8 cellular contexts compared by ENCODE assay signal in the genomic region with DNA sequence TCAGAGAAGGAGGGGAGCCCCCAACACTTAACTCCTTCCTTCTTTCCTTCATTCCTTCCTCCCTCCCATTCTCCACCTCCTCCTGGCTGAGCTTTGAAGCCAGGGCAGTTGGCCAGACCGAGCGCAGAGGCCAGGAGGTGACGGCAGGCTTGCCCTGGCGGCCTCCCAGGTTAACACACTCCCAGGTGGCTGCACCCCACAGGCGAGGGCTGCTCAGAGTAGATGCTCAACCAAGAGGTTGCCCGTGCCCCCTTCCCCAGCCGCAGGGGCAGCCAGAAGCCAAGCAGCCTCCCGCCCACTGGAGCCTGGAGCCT. TPM values are rescaled to one million over a fixed set of nuclear protein-coding genes. Genes with fewer than 3 reads are reported as not detected.
A peak's percentile ranks its signal among the peaks of the same experiment; 100 is the strongest.
DNase-seq lines count a peak whose midpoint lies in the region; ATAC-seq and TF ChIP-seq lines count a peak whose summit lies in the region.

No MANE protein-coding gene starts in this region.

- ATAC-seq in activated naive CD8-positive, alpha-beta T cell treated with anti-CD3 and anti-CD28 coated beads, Interleukin-2, amount 50 U/mL, for 24 hours = no peak
- ATAC-seq in left lobe of liver (peak; percentile 68), GM18517 (IDR thresholded peaks at IDR 0.05; ENCODE audit: unreplicated experiment) (no peak)

- H3K27ac ChIP-seq in testis = peak overlapping the region; percentile 90 to 97

- H3K4me1 ChIP-seq in testis = peaks cover 42% of the 10 kb centered on the region

- H3K9me3 Mint-ChIP-seq in activated naive CD8-positive, alpha-beta T cell treated with anti-CD3 and anti-CD28 coated beads, Interleukin-2, amount 50 U/mL, for 24 hours = no peaks in the 10 kb centered on the region

- no peaks in the 10 kb centered on the region for H3K36me3 Mint-ChIP-seq in activated naive CD8-positive, alpha-beta T cell treated with anti-CD3 and anti-CD28 coated beads, Interleukin-2, amount 50 U/mL, for 24 hours (ENCODE audit: low read depth)

- intact Hi-C loops in testis (cut with DNase I; ENCODE audit: low total_unique reads) = loop anchor here (10.0 kb wide), 1 partner anchor 467 kb away; no protein-coding TSS in a partner anchor

- H3K4me3 ChIP-seq in testis = no peak overlapping the region

- peak; percentile 69 for DNase-seq in NCI-H748 (lab: John Stamatoyannopoulos, UW; ENCODE audit: unreplicated experiment)
- DNase-seq in NCI-H748 treated with DMSO at 0.1 percent for 48 hours (lab: John Stamatoyannopoulos, UW) = no peak
- no peak for DNase-seq in activated naive CD8-positive, alpha-beta T cell treated with anti-CD3 and anti-CD28 coated beads, Interleukin-2, amount 50 U/mL, for 24 hours
- DNase-seq in left lobe of liver (ENCODE audit: low spot score) = peak; percentile 85
- DNase-seq in testis = peak; percentile 65
- DNase-seq in effector CD4-positive, alpha-beta T cell = no peak
- no peak for DNase-seq in GM19238 (ENCODE audit: insufficient read length, low spot score)

- peak overlapping the region; percentile 76 for H3K4me3 Mint-ChIP-seq in activated naive CD8-positive, alpha-beta T cell treated with anti-CD3 and anti-CD28 coated beads, Interleukin-2, amount 50 U/mL, for 24 hours

- 27 to 33% methylated on average over 3 to 8 of the region's 8 CpGs for WGBS in testis, 2 donors

- no peaks in the 10 kb centered on the region for H3K36me3 ChIP-seq in testis (ENCODE audit: low read depth, missing control alignments)

- H3K9me3 ChIP-seq in testis = no peaks in the 10 kb centered on the region

- no peak for TF ChIP-seq CTCF in testis (IDR thresholded peaks at IDR 0.05)

- no peaks in the 10 kb centered on the region for H3K27me3 ChIP-seq in testis

- TF ChIP-seq POLR2A in testis (IDR thresholded peaks at IDR 0.05) = no peak

- peaks cover 18% of the 10 kb centered on the region for H3K4me1 Mint-ChIP-seq in activated naive CD8-positive, alpha-beta T cell treated with anti-CD3 and anti-CD28 coated beads, Interleukin-2, amount 50 U/mL, for 24 hours

- H3K27ac Mint-ChIP-seq in activated naive CD8-positive, alpha-beta T cell treated with anti-CD3 and anti-CD28 coated beads, Interleukin-2, amount 50 U/mL, for 24 hours = no peak overlapping the region

- H3K27me3 Mint-ChIP-seq in activated naive CD8-positive, alpha-beta T cell treated with anti-CD3 and anti-CD28 coated beads, Interleukin-2, amount 50 U/mL, for 24 hours = no peaks in the 10 kb centered on the region

RNA-seq across cellular contexts. Expression of a gene that starts 6.3 kb away (rescaled TPM):
- 8.4 TPM for total RNA-seq in left lobe of liver
- total RNA-seq in testis = 10 to 100 TPM; 24.3 to 34.9 TPM
- 15.2 TPM for polyA plus RNA-seq in testis (ENCODE audit: insufficient read depth, low read depth, low replicate concordance)

RNA-seq across cellular contexts. Expression of a gene that starts 37.4 kb away (rescaled TPM):
- 1.3 TPM for total RNA-seq in left lobe of liver
- total RNA-seq in testis = 1 to 10 TPM; 2.2 to 4.0 TPM
- polyA plus RNA-seq in testis (ENCODE audit: insufficient read depth, low read depth, low replicate concordance) = 0.62 TPM

Comparison
In these comparisons a context has a peak if more than half of its experiments do, and no peak if none do; other contexts are left out.
1. DNase-seq: peak in NCI-H748 (single experiment), left lobe of liver (single experiment) and testis (single experiment); none in NCI-H748 treated with DMSO at 0.1 percent for 48 hours (single experiment), activated naive CD8-positive, alpha-beta T cell treated with anti-CD3 and anti-CD28 coated beads, Interleukin-2, amount 50 U/mL, for 24 hours (single experiment), effector CD4-positive, alpha-beta T cell (single experiment) and GM19238 (single experiment).